In genomic region chr11:12689029-12689755, GRCh38 we compare ENCODE assay signal across 16 cellular contexts. TPM values are rescaled to one million over a fixed set of nuclear protein-coding genes. Genes with fewer than 3 reads are reported as not detected.
A peak's percentile ranks its signal among the peaks of the same experiment; 100 is the strongest.
DNase-seq lines count a peak whose midpoint lies in the region; ATAC-seq, FAIRE-seq and TF ChIP-seq lines count a peak whose summit lies in the region.
"Had no signal": no experiment of that assay in that cellular context is flagged by ENCODE, and none has a peak within 500 bp of the region (broad histone marks: within the 10 kb centered on the region; RNA-seq: fewer than 3 reads in every experiment).

No MANE protein-coding gene starts in this region.

- H3K79me2 ChIP-seq in fibroblast of lung (ENCODE audit: control insufficient read depth, insufficient read depth, low read length) (peaks cover 91% of the 10 kb centered on the region), HepG2 (ENCODE audit: insufficient read depth, low read length) (peaks cover 93% of the 10 kb centered on the region)

- no peaks in the 10 kb centered on the region for H3K36me3 Mint-ChIP-seq in progenitor cell of endocrine pancreas (ENCODE audit: insufficient read depth)

- H3K4me1 ChIP-seq in fibroblast of lung (ENCODE audit: control insufficient read depth, extremely low read depth, insufficient read depth, low read length) (peaks cover 73% of the 10 kb centered on the region), HepG2 (ENCODE audit: insufficient read depth, low read length) (peaks cover 93% of the 10 kb centered on the region)

- in situ Hi-C loops in HepG2 (cut with HindIII; ENCODE audit: extremely low pct_ligation_motif_present, low pct_unique_long_range_greater_than_20kb): no loop called here

- intact Hi-C loops in HepG2 (cut with micrococcal nuclease; ENCODE audit: unreplicated experiment): no loop called here

- no peak for FAIRE-seq in HepG2 (lab: Jason Lieb, UNC)
- FAIRE-seq: GM18507 had no signal

- POLR2A ChIA-PET in HepG2 (lab: Yijun Ruan, JAX): no interaction called here

- CTCF ChIA-PET in HepG2 (lab: Yijun Ruan, JAX; ENCODE audit: low intra/inter-chr PET ratio, low total read pairs): no interaction called here

- WGBS in HepG2 (ENCODE audit: low lambda C conversion rate): 87% methylated on average over 3 of the region's 3 CpGs

- no peak overlapping the region for H3K4me3 Mint-ChIP-seq in progenitor cell of endocrine pancreas (ENCODE audit: low read depth)
- H3K4me3 Mint-ChIP-seq: activated naive CD4-positive, alpha-beta T cell treated with anti-CD3 and anti-CD28 coated beads for 36 hours; T-helper 1 cell treated with Interleukin-12 subunit alpha and Interleukin-12 subunit beta and Interleukin-4 antibody, amounts not matched to agents 30 μg/mL and 1 μg/mL, for 36 hours had no signal

- no peak for TF ChIP-seq RAD21 in HepG2 (CRISPR knock-in tag; IDR thresholded peaks at IDR 0.05)

- TF ChIP-seq CTCF in fibroblast of lung (conservative IDR thresholded peaks at IDR 0.05 in 1 of 2, IDR thresholded peaks at IDR 0.05 in 1 of 2; ENCODE audit: low read depth in 1 of 2, low read length in 2 of 2) (no peak), progenitor cell of endocrine pancreas (IDR thresholded peaks at IDR 0.05; ENCODE audit: unreplicated experiment) (no peak), HepG2 (CRISPR knock-in tag; IDR thresholded peaks at IDR 0.05) (no peak)

- H2AFZ ChIP-seq in fibroblast of lung (ENCODE audit: low read length) (no peak overlapping the region), HepG2 (ENCODE audit: low read length) (no peak overlapping the region)

- H3K4me2 ChIP-seq in fibroblast of lung (ENCODE audit: extremely low read depth, insufficient read depth, low read length) (no peak overlapping the region), HepG2 (ENCODE audit: low read depth, low read length) (no peak overlapping the region)

- no peak overlapping the region for H3K4me3 ChIP-seq in fibroblast of lung (replicated peaks in 1 of 4; ENCODE audit: control extremely low read depth in 1 of 4, insufficient read depth in 1 of 4, low read depth in 3 of 4, low read length in 4 of 4)
- no peak overlapping the region for H3K4me3 ChIP-seq in HepG2 (replicated peaks in 1 of 3; ENCODE audit: insufficient read depth in 1 of 3, low read depth in 2 of 3, low read length in 3 of 3)

- H3K27me3 Mint-ChIP-seq in progenitor cell of endocrine pancreas: no peaks in the 10 kb centered on the region

- H3K9ac ChIP-seq in fibroblast of lung (ENCODE audit: insufficient read depth, low read length) (no peak overlapping the region), HepG2 (ENCODE audit: insufficient read depth, low read depth, low read length) (no peak overlapping the region)

- no TSS peak for BruUV-seq in HepG2 (replicated peaks; lab: Mats Ljungman, UMichigan)

- H3K27ac ChIP-seq in fibroblast of lung (ENCODE audit: insufficient read depth, low read length) (peak overlapping the region; percentile 18), HepG2 (ENCODE audit: extremely low read length, insufficient read depth, low read length) (no peak overlapping the region)

- no peak for TF ChIP-seq POLR2A in HepG2 (IDR thresholded peaks at IDR 0.05; ENCODE audit: insufficient read depth in 1 of 2, low read depth in 2 of 2, low read length in 2 of 2)

- no peaks in the 10 kb centered on the region for H3K36me3 ChIP-seq in fibroblast of lung (ENCODE audit: control insufficient read depth, insufficient read depth, low read length)
- no peaks in the 10 kb centered on the region for H3K36me3 ChIP-seq in HepG2 (replicated peaks in 1 of 2; ENCODE audit: control insufficient read depth in 1 of 2, insufficient read depth in 2 of 2, low read length in 2 of 2)

- no peaks in the 10 kb centered on the region for H4K20me1 ChIP-seq in fibroblast of lung (ENCODE audit: control insufficient read depth, extremely low read depth, insufficient read depth, low read length)
- no peaks in the 10 kb centered on the region; the same call in 1 of the 2 replicates for H4K20me1 ChIP-seq in HepG2 (ENCODE audit: insufficient read depth, low read length)

- peak overlapping the region; percentile 60 for H3K27ac Mint-ChIP-seq in progenitor cell of endocrine pancreas
- H3K27ac Mint-ChIP-seq: activated naive CD4-positive, alpha-beta T cell treated with anti-CD3 and anti-CD28 coated beads for 36 hours; T-helper 1 cell treated with Interleukin-12 subunit alpha and Interleukin-12 subunit beta and Interleukin-4 antibody, amounts not matched to agents 30 μg/mL and 1 μg/mL, for 36 hours had no signal

- no peak for TF ChIP-seq EP300 in HepG2 (IDR thresholded peaks at IDR 0.05; ENCODE audit: low read depth in 2 of 2, low read length in 2 of 2)
- no peak for TF ChIP-seq EP300 in HepG2 (CRISPR knock-in tag; IDR thresholded peaks at IDR 0.05; ENCODE audit: borderline replicate concordance)

- peak; percentile 20 for DNase-seq in DMS 273 treated with DMSO at 0.1 percent for 48 hours (lab: John Stamatoyannopoulos, UW)
- DNase-seq in NCI-H1105 treated with DMSO at 0.1 percent for 48 hours (lab: John Stamatoyannopoulos, UW): peak; percentile 75
- no peak for DNase-seq in fibroblast of lung (ENCODE audit: low read depth in 2 of 2)
- no peak for DNase-seq in progenitor cell of endocrine pancreas (ENCODE audit: low spot score, unreplicated experiment)
- DNase-seq in activated T-cell treated with anti-CD3 and anti-CD28 coated beads, Interleukin-2, amount 50 U/mL, for 48 hours: no peak
- no peak for DNase-seq in putamen (ENCODE audit: low spot score)
- no peak for DNase-seq in HepG2 (ENCODE audit: low spot score)
- DNase-seq: activated naive CD4-positive, alpha-beta T cell treated with anti-CD3 and anti-CD28 coated beads for 36 hours; head of caudate nucleus; islet precursor cell; MM.1S; NCI-H2107; NCI-H82 had no signal

- no peaks in the 10 kb centered on the region for H3K27me3 ChIP-seq in fibroblast of lung (ENCODE audit: control insufficient read depth, insufficient read depth, low read length)
- no peaks in the 10 kb centered on the region for H3K27me3 ChIP-seq in HepG2 (ENCODE audit: control insufficient read depth in 1 of 2, insufficient read depth in 2 of 2, low read length in 2 of 2)

- H3K4me1 Mint-ChIP-seq in progenitor cell of endocrine pancreas (ENCODE audit: low read depth): peaks cover 80% of the 10 kb centered on the region

- no peaks in the 10 kb centered on the region for H3K9me3 ChIP-seq in fibroblast of lung (ENCODE audit: control insufficient read depth, insufficient read depth, low read depth, low read length)
- no peaks in the 10 kb centered on the region for H3K9me3 ChIP-seq in HepG2 (ENCODE audit: low read length)

- no peaks in the 10 kb centered on the region for H3K9me3 Mint-ChIP-seq in progenitor cell of endocrine pancreas (ENCODE audit: low read depth)
- H3K9me3 Mint-ChIP-seq: activated naive CD4-positive, alpha-beta T cell treated with anti-CD3 and anti-CD28 coated beads for 36 hours; T-helper 1 cell treated with Interleukin-12 subunit alpha and Interleukin-12 subunit beta and Interleukin-4 antibody, amounts not matched to agents 30 μg/mL and 1 μg/mL, for 36 hours had no signal

- ATAC-seq in HepG2: no peak
- ATAC-seq in GM18907 (IDR thresholded peaks at IDR 0.05; ENCODE audit: unreplicated experiment): no peak

TF ChIP-seq in HepG2, 621 proteins besides CTCF, POLR2A, EP300 and RAD21:
- TF ChIP-seq, protein P1, sequence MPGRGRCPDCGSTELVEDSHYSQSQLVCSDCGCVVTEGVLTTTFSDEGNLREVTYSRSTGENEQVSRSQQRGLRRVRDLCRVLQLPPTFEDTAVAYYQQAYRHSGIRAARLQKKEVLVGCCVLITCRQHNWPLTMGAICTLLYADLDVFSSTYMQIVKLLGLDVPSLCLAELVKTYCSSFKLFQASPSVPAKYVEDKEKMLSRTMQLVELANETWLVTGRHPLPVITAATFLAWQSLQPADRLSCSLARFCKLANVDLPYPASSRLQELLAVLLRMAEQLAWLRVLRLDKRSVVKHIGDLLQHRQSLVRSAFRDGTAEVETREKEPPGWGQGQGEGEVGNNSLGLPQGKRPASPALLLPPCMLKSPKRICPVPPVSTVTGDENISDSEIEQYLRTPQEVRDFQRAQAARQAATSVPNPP (CRISPR knock-in tag; IDR thresholded peaks at IDR 0.05): no peak
- TF ChIP-seq CREB1 (IDR thresholded peaks at IDR 0.05) (no peak), CREB1 (CRISPR knock-in tag; IDR thresholded peaks at IDR 0.05) (no peak), ZNF772 (CRISPR knock-in tag; IDR thresholded peaks at IDR 0.05) (no peak)

RNA-seq across cellular contexts. Expression of gene TEAD1, which starts 15.0 kb away (rescaled TPM):
- total RNA-seq in fibroblast of lung: 65.0 and 121 TPM in 2 replicates
- 78.9 and 88.6 TPM in 2 replicates for polyA plus RNA-seq in fibroblast of lung
- 58.0 and 90.2 TPM in 2 replicates for polyA plus RNA-seq in fibroblast of lung (2012)
- 97.1 and 105 TPM in 2 replicates for polyA minus RNA-seq in fibroblast of lung (ENCODE audit: low replicate concordance)
- 92.4 and 95.8 TPM in 2 replicates for total RNA-seq in progenitor cell of endocrine pancreas
- 30.5 and 40.7 TPM in 2 replicates for total RNA-seq in HepG2 (2016; rRNA removed; fragmentation: Illumina TruSeq; extraction: Trizol)
- 8.3 and 11.7 TPM in 2 replicates for total RNA-seq in HepG2 (2016; cell fraction: cytosol; rRNA removed; fragmentation: Illumina TruSeq; extraction: Trizol; ENCODE audit: low read depth)
- total RNA-seq in HepG2 (2016; cell fraction: insoluble cytoplasmic fraction; rRNA removed; fragmentation: Illumina TruSeq; extraction: Trizol): 29.5 and 36.2 TPM in 2 replicates
- 23.8 and 25.3 TPM in 2 replicates for total RNA-seq in HepG2 (2016; cell fraction: membrane; rRNA removed; fragmentation: Illumina TruSeq; extraction: Trizol)
- total RNA-seq in HepG2 (2016; cell fraction: nucleus; rRNA removed; fragmentation: Illumina TruSeq; extraction: Trizol): 42.8 and 45.0 TPM in 2 replicates
- 17.0 and 20.1 TPM in 2 replicates for polyA plus RNA-seq in HepG2 (2011; rRNA removed)
- polyA plus RNA-seq in HepG2 (2011; cell fraction: cytosol; rRNA removed): 13.0 and 14.1 TPM in 2 replicates
- polyA plus RNA-seq in HepG2 (2011; cell fraction: nucleus; rRNA removed): 33.6 and 34.8 TPM in 2 replicates
- 25.7 and 29.3 TPM in 2 replicates for polyA plus RNA-seq in HepG2 (2012)
- 0.77 and 0.92 TPM in 2 replicates for polyA plus RNA-seq in HepG2 (2016; cell fraction: cytosol; fragmentation: Illumina TruSeq; extraction: Trizol; ENCODE audit: low read depth)
- 19.7 and 21.0 TPM in 2 replicates for polyA plus RNA-seq in HepG2 (2016; cell fraction: insoluble cytoplasmic fraction; fragmentation: Illumina TruSeq; extraction: Trizol; ENCODE audit: low read depth)
- polyA plus RNA-seq in HepG2 (2016; cell fraction: membrane; fragmentation: Illumina TruSeq; extraction: Trizol; ENCODE audit: low read depth): 2.6 and 3.3 TPM in 2 replicates
- polyA plus RNA-seq in HepG2 (2016; cell fraction: nucleus; fragmentation: Illumina TruSeq; extraction: Trizol; ENCODE audit: insufficient read depth, low read depth): 21.1 and 21.8 TPM in 2 replicates
- polyA minus RNA-seq in HepG2 (2011; rRNA and poly(A)+ RNA removed; ENCODE audit: low replicate concordance): 45.9 and 178 TPM in 2 replicates
- polyA minus RNA-seq in HepG2 (2011; cell fraction: cytosol; rRNA and poly(A)+ RNA removed): 37.4 and 37.9 TPM in 2 replicates
- polyA minus RNA-seq in HepG2 (2011; cell fraction: nucleus; rRNA and poly(A)+ RNA removed): 69.4 and 79.4 TPM in 2 replicates

Comparison
In these comparisons a context has a peak if more than half of its experiments do, and no peak if none do; other contexts are left out.
1. DNase-seq: peak in DMS 273 treated with DMSO at 0.1 percent for 48 hours (single experiment) and NCI-H1105 treated with DMSO at 0.1 percent for 48 hours (single experiment); none in fibroblast of lung (0 of 2), progenitor cell of endocrine pancreas (single experiment), activated T-cell treated with anti-CD3 and anti-CD28 coated beads, Interleukin-2, amount 50 U/mL, for 48 hours (0 of 2), putamen (single experiment) and HepG2 (single experiment).